In the genomic region with DNA sequence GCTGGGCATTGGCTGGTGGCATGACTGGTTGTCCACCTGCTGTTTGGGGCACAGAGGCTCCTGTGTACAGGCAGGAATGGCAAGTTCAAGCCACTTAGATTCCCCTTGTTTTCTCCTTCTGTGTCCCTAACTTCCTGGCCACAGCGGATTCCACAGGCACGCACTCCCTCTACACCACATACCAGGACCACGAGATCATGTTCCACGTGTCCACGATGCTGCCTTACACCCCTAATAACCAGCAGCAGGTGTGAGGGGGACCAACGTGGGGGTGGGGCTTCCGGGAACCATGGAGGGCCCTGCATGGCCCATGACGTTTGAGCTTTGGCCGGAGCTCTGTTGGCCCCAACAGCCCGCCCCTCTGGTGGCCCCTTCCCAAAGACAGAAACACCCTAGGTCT, we compare ENCODE assay signal across 12 cellular contexts. TPM values are rescaled to one million over a fixed set of nuclear protein-coding genes. Genes with fewer than 3 reads are reported as not detected.
DNase-seq lines count a peak whose midpoint lies in the region; ATAC-seq, FAIRE-seq and TF ChIP-seq lines count a peak whose summit lies in the region.
"Had no signal": no experiment of that assay in that cellular context is flagged by ENCODE, and none has a peak within 500 bp of the region (broad histone marks: within the 10 kb centered on the region; RNA-seq: fewer than 3 reads in every experiment).

No MANE protein-coding gene starts in this region.

- no peak overlapping the region for H3K27ac Mint-ChIP-seq in astrocyte (ENCODE audit: unreplicated experiment)
- peak overlapping the region in 4 of 6 donors; percentile 62 to 83 (median 72) for H3K27ac Mint-ChIP-seq in naive B cell
- H3K27ac Mint-ChIP-seq: stimulated activated naive CD8-positive, alpha-beta T cell treated with anti-CD3 and anti-CD28 coated beads, Interleukin-15, Interleukin-2, amounts not matched to agents 100 ng/mL and 50 ng/mL, for 24 hours had no signal

- H3K27me3 ChIP-seq in astrocyte (ENCODE audit: insufficient read depth, low read length): no peaks in the 10 kb centered on the region
- H3K27me3 ChIP-seq in hepatocyte: no peaks in the 10 kb centered on the region
- no peaks in the 10 kb centered on the region for H3K27me3 ChIP-seq in tibial nerve

- WGBS in hepatocyte (ENCODE audit: low lambda C conversion rate, missing lambda C conversion rate): 77% methylated on average over 8 of the region's 10 CpGs
- 47 to 62% methylated on average over 6 to 10 of the region's 10 CpGs for WGBS in tibial nerve, 2 donors

- H3K27me3 Mint-ChIP-seq in astrocyte (ENCODE audit: low read depth, unreplicated experiment): no peaks in the 10 kb centered on the region
- H3K27me3 Mint-ChIP-seq in naive B cell: no peaks in the 10 kb centered on the region
- H3K27me3 Mint-ChIP-seq: stimulated activated naive CD8-positive, alpha-beta T cell treated with anti-CD3 and anti-CD28 coated beads, Interleukin-15, Interleukin-2, amounts not matched to agents 100 ng/mL and 50 ng/mL, for 24 hours had no signal

- H3K4me3 Mint-ChIP-seq in astrocyte (ENCODE audit: unreplicated experiment): no peak overlapping the region
- peak overlapping the region in 1 of 8 donors; percentile 24 for H3K4me3 Mint-ChIP-seq in naive B cell
- H3K4me3 Mint-ChIP-seq: stimulated activated naive CD8-positive, alpha-beta T cell treated with anti-CD3 and anti-CD28 coated beads, Interleukin-15, Interleukin-2, amounts not matched to agents 100 ng/mL and 50 ng/mL, for 24 hours had no signal

- no peak for TF ChIP-seq POLR2A in tibial nerve (IDR thresholded peaks at IDR 0.05)

- H3K4me1 Mint-ChIP-seq in astrocyte (ENCODE audit: low read depth, unreplicated experiment) (peaks cover 17% of the 10 kb centered on the region), naive B cell (peaks cover 35 to 54% (median 38%) of the 10 kb centered on the region in 3 donors)

- H4K20me1 ChIP-seq in astrocyte (ENCODE audit: insufficient read depth, low read length): peaks cover 9% of the 10 kb centered on the region
- no peaks in the 10 kb centered on the region for H4K20me1 ChIP-seq in hepatocyte (ENCODE audit: insufficient read depth, poor library complexity, severe bottlenecking)

- peak; percentile 37 for DNase-seq in GM03348 (ENCODE audit: low spot score)
- DNase-seq in astrocyte (ENCODE audit: low read depth): peak; percentile 65
- DNase-seq in naive B cell: no peak
- DNase-seq in hepatocyte (ENCODE audit: low spot score): no peak
- DNase-seq in tibial nerve (ENCODE audit: low spot score in 2 of 2): no peak
- DNase-seq: activated CD8-positive, alpha-beta memory T cell treated with anti-CD3 and anti-CD28 coated beads for 24 hours; anterior cingulate cortex; GM23248; NCI-H1694 had no signal

- H2AFZ ChIP-seq in astrocyte (ENCODE audit: low read depth, low read length) (no peak overlapping the region), hepatocyte (no peak overlapping the region)
- H2AFZ ChIP-seq: GM23248 had no signal

- H3K27ac ChIP-seq in astrocyte (ENCODE audit: low read depth, low read length) (no peak overlapping the region), hepatocyte (no peak overlapping the region), tibial nerve (peak overlapping the region in 1 of 4 donors; percentile 62)
- H3K27ac ChIP-seq: GM23248 had no signal

- H3K79me2 ChIP-seq in astrocyte (ENCODE audit: insufficient read depth, low read length) (peaks cover 3% of the 10 kb centered on the region), hepatocyte (no peaks in the 10 kb centered on the region)

- no peak for ATAC-seq in naive B cell (ENCODE audit: low read depth in 2 of 2)
- ATAC-seq in HG02973 (IDR thresholded peaks at IDR 0.05; ENCODE audit: unreplicated experiment): no peak

- H3K4me3 ChIP-seq in astrocyte (ENCODE audit: insufficient read depth, low read depth, low read length) (no peak overlapping the region), hepatocyte (no peak overlapping the region), tibial nerve (no peak overlapping the region)
- H3K4me3 ChIP-seq: GM23248 had no signal

- H3K36me3 ChIP-seq in astrocyte (ENCODE audit: insufficient read depth, low read length): no peaks in the 10 kb centered on the region
- H3K36me3 ChIP-seq in hepatocyte (replicated peaks; ENCODE audit: insufficient read depth, low read depth): no peaks in the 10 kb centered on the region
- peaks cover 0 to 98% (median 27%) of the 10 kb centered on the region in 3 donors for H3K36me3 ChIP-seq in tibial nerve

- TF ChIP-seq CTCF in astrocyte (IDR thresholded peaks at IDR 0.05; ENCODE audit: insufficient read depth, low read depth, low read length) (no peak), hepatocyte (IDR thresholded peaks at IDR 0.05; ENCODE audit: poor library complexity) (no peak), tibial nerve (IDR thresholded peaks at IDR 0.05) (no peak)

- H3K9me3 ChIP-seq in astrocyte (ENCODE audit: insufficient read depth, low read depth, low read length) (no peaks in the 10 kb centered on the region), hepatocyte (ENCODE audit: low read depth) (no peaks in the 10 kb centered on the region), tibial nerve (no peaks in the 10 kb centered on the region)

- H3K4me1 ChIP-seq in astrocyte (ENCODE audit: insufficient read depth, low read length) (peaks cover 12% of the 10 kb centered on the region), hepatocyte (ENCODE audit: insufficient read depth) (no peaks in the 10 kb centered on the region), tibial nerve (peaks cover 0 to 64% (median 22%) of the 10 kb centered on the region in 4 donors)

- H3K36me3 Mint-ChIP-seq in astrocyte (ENCODE audit: low read depth, unreplicated experiment) (peaks cover 16% of the 10 kb centered on the region), naive B cell (peaks cover 0 to 19% of the 10 kb centered on the region in 2 donors)

- H3K9me3 Mint-ChIP-seq in astrocyte (ENCODE audit: unreplicated experiment) (peaks cover 3% of the 10 kb centered on the region), naive B cell (no peaks in the 10 kb centered on the region)
- H3K9me3 Mint-ChIP-seq: stimulated activated naive CD8-positive, alpha-beta T cell treated with anti-CD3 and anti-CD28 coated beads, Interleukin-15, Interleukin-2, amounts not matched to agents 100 ng/mL and 50 ng/mL, for 24 hours had no signal

- H3K9me2 ChIP-seq in hepatocyte (replicated peaks; ENCODE audit: insufficient read depth): no peaks in the 10 kb centered on the region

- H3K9ac ChIP-seq in astrocyte (ENCODE audit: low read length): no peak overlapping the region
- H3K9ac ChIP-seq: GM23248 had no signal

- FAIRE-seq in astrocyte (lab: Jason Lieb, UNC): no peak

- no peak for TF ChIP-seq EP300 in tibial nerve (IDR thresholded peaks at IDR 0.05)

- peak overlapping the region; percentile 45 for H3K4me2 ChIP-seq in astrocyte (ENCODE audit: low read length)
- H3K4me2 ChIP-seq in hepatocyte: no peak overlapping the region

RNA-seq across cellular contexts. Expression of a gene that starts 7.8 kb away (rescaled TPM):
- 19.0 and 26.7 TPM in 2 replicates for total RNA-seq in astrocyte
- 100 to 1,000 TPM; 160 to 404 (median 207) TPM for polyA plus RNA-seq in naive B cell (ENCODE audit: low read depth in 6 of 6)
- 15.6 and 19.1 TPM in 2 replicates for total RNA-seq in hepatocyte
- 35.2 and 42.9 TPM in 2 replicates for polyA plus RNA-seq in hepatocyte
- 100 to 1,000 TPM in 1 of 4 donors, 10 to 100 TPM in 3; 50.2 to 103 (median 65.0) TPM for total RNA-seq in tibial nerve

RNA-seq across cellular contexts. Expression of a gene that starts 17.0 kb away (rescaled TPM):
- total RNA-seq in astrocyte: 62.2 and 68.9 TPM in 2 replicates
- 10 to 100 TPM; 36.3 to 72.2 (median 48.6) TPM for polyA plus RNA-seq in naive B cell (ENCODE audit: low read depth in 6 of 6)
- 28.1 and 32.7 TPM in 2 replicates for total RNA-seq in hepatocyte
- 64.6 and 68.7 TPM in 2 replicates for polyA plus RNA-seq in hepatocyte
- 10 to 100 TPM; 44.6 to 70.8 (median 51.7) TPM for total RNA-seq in tibial nerve

RNA-seq across cellular contexts. Expression of a gene that starts 30.1 kb away (rescaled TPM):
- total RNA-seq in astrocyte (45.6 and 51.2 TPM in 2 replicates), hepatocyte (22.2 and 27.4 TPM in 2 replicates), tibial nerve (10 to 100 TPM; 21.0 to 53.4 (median 29.8) TPM)
- polyA plus RNA-seq in naive B cell (ENCODE audit: low read depth in 6 of 6) (1 to 10 TPM in 5 of 6 donors, not detected in 1; 1.7 to 5.9 (median 3.0) TPM), hepatocyte (17.6 and 20.0 TPM in 2 replicates)

RNA-seq across cellular contexts. Expression of a gene that starts 31.7 kb away (rescaled TPM):
- 55.4 and 61.3 TPM in 2 replicates for total RNA-seq in astrocyte
- 10 to 100 TPM in 4 of 6 donors, 1 to 10 TPM in 2; 9.2 to 20.1 (median 11.9) TPM for polyA plus RNA-seq in naive B cell (ENCODE audit: low read depth in 6 of 6)
- 39.3 and 40.5 TPM in 2 replicates for total RNA-seq in hepatocyte
- 55.3 and 59.5 TPM in 2 replicates for polyA plus RNA-seq in hepatocyte
- total RNA-seq in tibial nerve: 100 to 1,000 TPM in 1 of 4 donors, 10 to 100 TPM in 3; 64.2 to 112 (median 83.9) TPM

RNA-seq across cellular contexts. Expression of a gene that starts 50.1 kb away (rescaled TPM):
- total RNA-seq in astrocyte (0.84 TPM in 1 of 2 replicates, not detected in the other), hepatocyte (not detected in 2 replicates), tibial nerve (1 to 10 TPM in 2 of 4 donors, under 1 TPM in 1, not detected in 1; 0.63 to 3.3 (median 1.2) TPM)
- polyA plus RNA-seq in naive B cell (ENCODE audit: low read depth in 6 of 6) (not detected), hepatocyte (0.37 TPM in 1 of 2 replicates, not detected in the other)
- total RNA-seq: GM23248, HT1080 had no signal
- polyA plus RNA-seq: GM23248 had no signal

Comparison
In these comparisons a context has a peak if more than half of its experiments do, and no peak if none do; other contexts are left out.
1. DNase-seq: peak in GM03348 (single experiment) and astrocyte (single experiment); none in naive B cell (single experiment), hepatocyte (single experiment) and tibial nerve (0 of 2).